ENCODE assay signal across 23 cellular contexts in the genomic region with DNA sequence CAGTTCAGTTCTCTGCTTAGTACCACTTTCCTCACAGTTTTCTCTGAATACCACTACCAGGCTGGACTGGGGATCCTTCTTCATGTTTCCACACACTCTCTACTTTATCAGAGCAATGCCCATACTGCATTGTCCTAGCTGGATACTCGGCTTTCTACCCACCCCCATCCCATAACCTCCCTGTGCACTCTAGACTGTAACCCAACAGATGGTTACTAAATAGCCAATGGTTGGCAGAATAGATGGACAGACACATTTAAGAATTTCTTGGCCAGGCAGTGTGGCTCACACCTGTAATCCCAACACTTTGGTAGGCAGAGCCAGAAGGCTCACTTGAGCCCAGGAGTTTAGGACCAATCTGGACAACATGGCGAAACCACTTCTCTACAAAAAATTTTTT. TPM values are rescaled to one million over a fixed set of nuclear protein-coding genes. Genes with fewer than 3 reads are reported as not detected.
DNase-seq lines count a peak whose midpoint lies in the region; ATAC-seq, FAIRE-seq and TF ChIP-seq lines count a peak whose summit lies in the region.
"Had no signal": no experiment of that assay in that cellular context is flagged by ENCODE, and none has a peak within 500 bp of the region (broad histone marks: within the 10 kb centered on the region; RNA-seq: fewer than 3 reads in every experiment).

No MANE protein-coding gene starts in this region.

- FAIRE-seq in HTR-8/SVneo (lab: Jason Lieb, UNC) = no peak
- FAIRE-seq: A204.1, G401.6, GM12892 had no signal

- ATAC-seq in activated naive CD8-positive, alpha-beta T cell treated with anti-CD3 and anti-CD28 coated beads, Interleukin-2, amount 50 U/mL, for 24 hours = no peak
- ATAC-seq: CD8-positive, alpha-beta T cell had no signal

- H3K4me3 Mint-ChIP-seq in activated naive CD8-positive, alpha-beta T cell = no peak overlapping the region
- H3K4me3 Mint-ChIP-seq in activated naive CD8-positive, alpha-beta T cell treated with anti-CD3 and anti-CD28 coated beads, Interleukin-2, amount 50 U/mL, for 24 hours = no peak overlapping the region
- no peak overlapping the region for H3K4me3 Mint-ChIP-seq in neural crest cell
- H3K4me3 Mint-ChIP-seq: B cell; CD4-positive, CD25-positive, alpha-beta regulatory T cell; CD8-positive, alpha-beta T cell had no signal

- peaks cover 0 to 4% (median 2%) of the 10 kb centered on the region in 3 donors for H3K36me3 ChIP-seq in skeletal muscle tissue (ENCODE audit: control insufficient read depth in 3 of 3, insufficient read depth in 3 of 3, low read length in 3 of 3)

- no peak overlapping the region for H3K4me3 ChIP-seq in skeletal muscle tissue (ENCODE audit: low read length in 3 of 3)
- H3K4me3 ChIP-seq: BLaER1 had no signal

- H3K27ac Mint-ChIP-seq in activated naive CD8-positive, alpha-beta T cell = peak overlapping the region; percentile 34
- H3K27ac Mint-ChIP-seq in activated naive CD8-positive, alpha-beta T cell treated with anti-CD3 and anti-CD28 coated beads, Interleukin-2, amount 50 U/mL, for 24 hours = no peak overlapping the region
- peak overlapping the region; percentile 45 for H3K27ac Mint-ChIP-seq in neural crest cell (ENCODE audit: unreplicated experiment)
- H3K27ac Mint-ChIP-seq: B cell; CD4-positive, CD25-positive, alpha-beta regulatory T cell; CD8-positive, alpha-beta T cell had no signal

- no peak for DNase-seq in activated naive CD8-positive, alpha-beta T cell treated with anti-CD3 and anti-CD28 coated beads, Interleukin-2, amount 50 U/mL, for 24 hours
- peak; percentile 15 for DNase-seq in NCI-H69 (lab: John Stamatoyannopoulos, UW)
- no peak for DNase-seq in neural crest cell (ENCODE audit: low read depth, low spot score)
- DNase-seq in hippocampal formation (lab: John Stamatoyannopoulos, UW) = no peak
- DNase-seq in activated gamma-delta T cell (lab: John Stamatoyannopoulos, UW) = no peak
- no peak for DNase-seq in HTR-8/SVneo (ENCODE audit: insufficient read length, low spot score)
- DNase-seq: Caco-2; CD4-positive, CD25-positive, alpha-beta regulatory T cell; CD8-positive, alpha-beta T cell; DMS153; DND-41; GOT3; H7; HCEC 1CT had no signal

- H3K9me3 Mint-ChIP-seq in activated naive CD8-positive, alpha-beta T cell (ENCODE audit: low read depth) = no peaks in the 10 kb centered on the region
- H3K9me3 Mint-ChIP-seq in activated naive CD8-positive, alpha-beta T cell treated with anti-CD3 and anti-CD28 coated beads, Interleukin-2, amount 50 U/mL, for 24 hours = no peaks in the 10 kb centered on the region
- H3K9me3 Mint-ChIP-seq in neural crest cell = no peaks in the 10 kb centered on the region

- no peaks in the 10 kb centered on the region for H3K9me3 ChIP-seq in skeletal muscle tissue (ENCODE audit: control insufficient read depth in 3 of 3, low read length in 3 of 3)
- H3K9me3 ChIP-seq: Caco-2 had no signal

- H3K9ac ChIP-seq in skeletal muscle tissue (ENCODE audit: low read depth in 1 of 3, low read length in 3 of 3) = no peak overlapping the region
- H3K9ac ChIP-seq: BLaER1 had no signal

- H3K27me3 Mint-ChIP-seq in activated naive CD8-positive, alpha-beta T cell = no peaks in the 10 kb centered on the region
- H3K27me3 Mint-ChIP-seq in activated naive CD8-positive, alpha-beta T cell treated with anti-CD3 and anti-CD28 coated beads, Interleukin-2, amount 50 U/mL, for 24 hours = no peaks in the 10 kb centered on the region
- no peaks in the 10 kb centered on the region for H3K27me3 Mint-ChIP-seq in neural crest cell (ENCODE audit: low read depth)
- H3K27me3 Mint-ChIP-seq: B cell; CD4-positive, CD25-positive, alpha-beta regulatory T cell had no signal

- H3K4me1 ChIP-seq in skeletal muscle tissue (ENCODE audit: control insufficient read depth in 3 of 3, insufficient read depth in 3 of 3, low read length in 3 of 3) = peaks cover 0 to 23% (median 9%) of the 10 kb centered on the region in 3 donors
- H3K4me1 ChIP-seq: Caco-2 had no signal

- H3K36me3 Mint-ChIP-seq in activated naive CD8-positive, alpha-beta T cell = peaks cover 19% of the 10 kb centered on the region
- H3K36me3 Mint-ChIP-seq in activated naive CD8-positive, alpha-beta T cell treated with anti-CD3 and anti-CD28 coated beads, Interleukin-2, amount 50 U/mL, for 24 hours (ENCODE audit: low read depth) = peaks cover 45% of the 10 kb centered on the region
- peaks cover 11% of the 10 kb centered on the region for H3K36me3 Mint-ChIP-seq in neural crest cell (ENCODE audit: low read depth)

- H3K27me3 ChIP-seq in skeletal muscle tissue (ENCODE audit: control insufficient read depth in 3 of 3, insufficient read depth in 3 of 3, low read length in 3 of 3) = no peaks in the 10 kb centered on the region
- H3K27me3 ChIP-seq: BLaER1 had no signal

- H3K27ac ChIP-seq in skeletal muscle tissue (ENCODE audit: low read depth, low read length) = peak overlapping the region; percentile 8
- H3K27ac ChIP-seq: 22Rv1, BLaER1, C4-2B had no signal

- H3K4me1 Mint-ChIP-seq in activated naive CD8-positive, alpha-beta T cell (ENCODE audit: low read depth) = peaks cover 5% of the 10 kb centered on the region
- H3K4me1 Mint-ChIP-seq in activated naive CD8-positive, alpha-beta T cell treated with anti-CD3 and anti-CD28 coated beads, Interleukin-2, amount 50 U/mL, for 24 hours = peaks cover 5% of the 10 kb centered on the region
- peaks cover 6% of the 10 kb centered on the region for H3K4me1 Mint-ChIP-seq in neural crest cell

- TF ChIP-seq CTCF in neural crest cell (conservative IDR thresholded peaks at IDR 0.05) = no peak

RNA-seq across cellular contexts. Expression of gene CDK5RAP2, which starts 22.8 kb away (rescaled TPM):
- total RNA-seq in neural crest cell (107 and 116 TPM in 2 replicates), skeletal muscle tissue (38.1 TPM)
